In genomic region chr5:43386960-43387362, GRCh38 we compare ENCODE assay signal across 2 cellular contexts.
TF ChIP-seq lines count a peak whose summit lies in the region.

No MANE protein-coding gene starts in this region.

TF ChIP-seq in HepG2, 621 proteins besides CTCF, POLR2A, EP300 and RAD21:
- TF ChIP-seq WIZ (CRISPR knock-in tag; IDR thresholded peaks at IDR 0.05) (no peak), KLF11 (CRISPR knock-in tag; IDR thresholded peaks at IDR 0.05) (no peak), ZNF629 (CRISPR knock-in tag; conservative IDR thresholded peaks at IDR 0.05) (0 out of 2 replicates have a peak, but pooled peaks have one; percentile 30), HOXD1 (CRISPR knock-in tag; IDR thresholded peaks at IDR 0.05) (no peak)

TF ChIP-seq in IMR-90, 13 proteins besides CTCF, POLR2A, EP300 and RAD21:
- TF ChIP-seq RFX5 (IDR thresholded peaks at IDR 0.05; ENCODE audit: low read depth, low read length): no peak
- TF ChIP-seq CEBPB (IDR thresholded peaks at IDR 0.05; ENCODE audit: low read depth, low read length): no peak
- no peak for TF ChIP-seq USF2 (IDR thresholded peaks at IDR 0.05; ENCODE audit: low read depth, low read length)
- no peak for TF ChIP-seq CHD1 (IDR thresholded peaks at IDR 0.05; ENCODE audit: low read depth, low read length)
- no peak for TF ChIP-seq MXI1 (IDR thresholded peaks at IDR 0.05; ENCODE audit: borderline replicate concordance, low read depth, low read length)
- TF ChIP-seq FOS (IDR thresholded peaks at IDR 0.05; ENCODE audit: low read depth, low read length): no peak
TF ChIP-seq in IMR-90: peak in this region for 0.
